8 cellular contexts compared by ENCODE assay signal in genomic region chr16:90077240-90077756, GRCh38. TPM values are rescaled to one million over a fixed set of nuclear protein-coding genes. Genes with fewer than 3 reads are reported as not detected.
A peak's percentile ranks its signal among the peaks of the same experiment; 100 is the strongest.
DNase-seq lines count a peak whose midpoint lies in the region; ATAC-seq and TF ChIP-seq lines count a peak whose summit lies in the region.

TSS of gene PRDM7 (minus strand) at chr16:90077331. CDS start at chr16:90075910, 1,421 bp downstream.

- no peak for TF ChIP-seq CTCF in DND-41 (IDR thresholded peaks at IDR 0.05; ENCODE audit: borderline replicate concordance, extremely low read depth, low read length, poor library complexity, severe bottlenecking)
- no peak for TF ChIP-seq CTCF in Loucy (conservative IDR thresholded peaks at IDR 0.05; ENCODE audit: low read length)
- peak; percentile 31 for TF ChIP-seq CTCF in neutrophil (IDR thresholded peaks at IDR 0.05)

- peaks cover 27% of the 10 kb centered on the region for H3K4me1 Mint-ChIP-seq in activated naive CD4-positive, alpha-beta T cell treated with anti-CD3 and anti-CD28 coated beads for 36 hours (ENCODE audit: low read depth)

- peak; percentile 98 for DNase-seq in DND-41
- DNase-seq in H4 (ENCODE audit: low spot score) = peak; percentile 98
- peak; percentile 95 to 96 for DNase-seq in SJCRH30
- DNase-seq in activated naive CD4-positive, alpha-beta T cell treated with anti-CD3 and anti-CD28 coated beads for 36 hours = peak; percentile 99
- peak; percentile 98 for DNase-seq in germinal center (ENCODE audit: low spot score)
- peak; percentile 67 for DNase-seq in stromal cell of bone marrow (ENCODE audit: low read depth)

- H3F3A ChIP-seq in Loucy (ENCODE audit: low read depth) = no peaks in the 10 kb centered on the region

- H4K20me1 ChIP-seq in DND-41 (ENCODE audit: insufficient read depth, low read length) = no peaks in the 10 kb centered on the region
- H4K20me1 ChIP-seq in Loucy (ENCODE audit: insufficient read depth, low read length, poor library complexity, severe bottlenecking) = no peaks in the 10 kb centered on the region

- H3K4me3 ChIP-seq in DND-41 (ENCODE audit: low read depth in 1 of 2, low read length in 2 of 2) (peak within 1 kb of the TSS; percentile 3 to 54; a peak in 2 of 4 replicates), Loucy (ENCODE audit: low read length, poor library complexity, severe bottlenecking) (peak within 1 kb of the TSS; percentile 79), SJCRH30 (peak within 1 kb of the TSS; percentile 45), neutrophil (ENCODE audit: low read depth in 1 of 2, low read length in 1 of 2) (peak within 1 kb of the TSS; percentile 54 to 61)

- H3K36me3 Mint-ChIP-seq in activated naive CD4-positive, alpha-beta T cell treated with anti-CD3 and anti-CD28 coated beads for 36 hours (ENCODE audit: low read depth) = no peaks in the 10 kb centered on the region

- H3K4me3 Mint-ChIP-seq in activated naive CD4-positive, alpha-beta T cell treated with anti-CD3 and anti-CD28 coated beads for 36 hours = peak within 1 kb of the TSS; percentile 79

- H3K36me3 ChIP-seq in DND-41 (ENCODE audit: insufficient read depth, low read length) = no peaks in the 10 kb centered on the region
- H3K36me3 ChIP-seq in Loucy (ENCODE audit: insufficient read depth, low read length) = no peaks in the 10 kb centered on the region
- H3K36me3 ChIP-seq in SJCRH30 = no peaks in the 10 kb centered on the region
- no peaks in the 10 kb centered on the region for H3K36me3 ChIP-seq in neutrophil

- CTCF ChIA-PET in activated naive CD4-positive, alpha-beta T cell treated with anti-CD3 and anti-CD28 coated beads for 36 hours (lab: Charles Lee) = interaction anchor here (1.6 kb wide), 1 partner anchor 13 kb away, joined by 5 read pairs; no protein-coding TSS in a partner anchor

- peak; percentile 96 for ATAC-seq in DND-41 (ENCODE audit: insufficient read depth, low read depth)

- no peaks in the 10 kb centered on the region for H3K9me3 Mint-ChIP-seq in activated naive CD4-positive, alpha-beta T cell treated with anti-CD3 and anti-CD28 coated beads for 36 hours

- H2AFZ ChIP-seq in DND-41 (ENCODE audit: low read depth, low read length) (peak within 1 kb of the TSS; percentile 70), Loucy (ENCODE audit: low read length) (peak within 1 kb of the TSS; percentile 95)

- H3K27ac ChIP-seq in DND-41 (ENCODE audit: low read length) = no peak within 1 kb of the TSS
- H3K27ac ChIP-seq in SJCRH30 = no peak within 1 kb of the TSS
- peak within 1 kb of the TSS; percentile 61 for H3K27ac ChIP-seq in neutrophil

- H3K27me3 ChIP-seq in DND-41 (ENCODE audit: insufficient read depth, low read length, poor library complexity) = peaks cover 21% of the 10 kb centered on the region
- no peaks in the 10 kb centered on the region for H3K27me3 ChIP-seq in Loucy (ENCODE audit: insufficient read depth, low read length, poor library complexity, severe bottlenecking)
- H3K27me3 ChIP-seq in SJCRH30 = no peaks in the 10 kb centered on the region
- H3K27me3 ChIP-seq in neutrophil = peaks cover 6% of the 10 kb centered on the region

- H3K79me2 ChIP-seq in DND-41 (ENCODE audit: insufficient read depth, low read length) (no peaks in the 10 kb centered on the region), Loucy (ENCODE audit: insufficient read depth, low read length) (no peaks in the 10 kb centered on the region)

- peaks cover 12% of the 10 kb centered on the region for H3K27me3 Mint-ChIP-seq in activated naive CD4-positive, alpha-beta T cell treated with anti-CD3 and anti-CD28 coated beads for 36 hours (ENCODE audit: low read depth)

- intact Hi-C loops in activated naive CD4-positive, alpha-beta T cell treated with anti-CD3 and anti-CD28 coated beads for 36 hours (cut with micrococcal nuclease) = loop anchor here (1.0 kb wide), 2 partner anchors 55 to 105 kb away; no protein-coding TSS in a partner anchor

- peak within 1 kb of the TSS; percentile 68 for H3K27ac Mint-ChIP-seq in activated naive CD4-positive, alpha-beta T cell treated with anti-CD3 and anti-CD28 coated beads for 36 hours

- H3K9ac ChIP-seq in DND-41 (ENCODE audit: low read depth, low read length) = peak within 1 kb of the TSS; percentile 41
- H3K9ac ChIP-seq in Loucy (ENCODE audit: low read depth, low read length, poor library complexity, severe bottlenecking) = peak within 1 kb of the TSS; percentile 70

- no peaks in the 10 kb centered on the region for H3K9me2 ChIP-seq in Loucy (replicated peaks; ENCODE audit: low read depth, low read length)

- H3K4me2 ChIP-seq in DND-41 (ENCODE audit: insufficient read depth, low read length) (peak within 1 kb of the TSS; percentile 76), Loucy (ENCODE audit: low read depth, low read length, poor library complexity, severe bottlenecking) (peak within 1 kb of the TSS; percentile 90)

- no peaks in the 10 kb centered on the region for H3K9me3 ChIP-seq in DND-41 (ENCODE audit: insufficient read depth, low read length, severe bottlenecking)
- no peaks in the 10 kb centered on the region for H3K9me3 ChIP-seq in Loucy (ENCODE audit: insufficient read depth, low read depth, low read length)
- H3K9me3 ChIP-seq in SJCRH30 (replicated peaks) = no peaks in the 10 kb centered on the region
- H3K9me3 ChIP-seq in neutrophil = no peaks in the 10 kb centered on the region

- H3K4me1 ChIP-seq in DND-41 (ENCODE audit: insufficient read depth, low read length) (peaks cover 28% of the 10 kb centered on the region), Loucy (ENCODE audit: insufficient read depth, low read length, poor library complexity, severe bottlenecking) (peaks cover 5% of the 10 kb centered on the region), SJCRH30 (no peaks in the 10 kb centered on the region; the same call in 1 of the 2 replicates), neutrophil (ENCODE audit: control insufficient read depth in 1 of 2, insufficient read depth in 1 of 2, low read depth in 1 of 2, low read length in 1 of 2) (peaks cover 29% of the 10 kb centered on the region in 2 experiments)

RNA-seq across cellular contexts. Expression of gene PRDM7, which starts in this region (rescaled TPM):
- total RNA-seq in H4 (2014; rRNA removed; shearing (Covaris generic)) = not detected in 2 replicates
- not detected in 2 replicates for total RNA-seq in SJCRH30 (2014; rRNA removed; shearing (Covaris generic))
- not detected for total RNA-seq in activated naive CD4-positive, alpha-beta T cell treated with anti-CD3 and anti-CD28 coated beads for 36 hours

Comparison
In these comparisons a context has a peak if more than half of its experiments do, and no peak if none do; other contexts are left out.
1. Peak in DNase-seq in H4; RNA of the gene not detected or under 1 TPM.
2. Peak in DNase-seq and H3K4me3 ChIP-seq in SJCRH30; RNA of the gene not detected or under 1 TPM.
3. Peak in DNase-seq in activated naive CD4-positive, alpha-beta T cell treated with anti-CD3 and anti-CD28 coated beads for 36 hours; RNA of the gene not detected or under 1 TPM.
4. H3K4me3 ChIP-seq: peak in every context shown above with its lines; median percentile 79 in Loucy; 58 in neutrophil; 45 in SJCRH30; 28 in DND-41.